In the genomic region with DNA sequence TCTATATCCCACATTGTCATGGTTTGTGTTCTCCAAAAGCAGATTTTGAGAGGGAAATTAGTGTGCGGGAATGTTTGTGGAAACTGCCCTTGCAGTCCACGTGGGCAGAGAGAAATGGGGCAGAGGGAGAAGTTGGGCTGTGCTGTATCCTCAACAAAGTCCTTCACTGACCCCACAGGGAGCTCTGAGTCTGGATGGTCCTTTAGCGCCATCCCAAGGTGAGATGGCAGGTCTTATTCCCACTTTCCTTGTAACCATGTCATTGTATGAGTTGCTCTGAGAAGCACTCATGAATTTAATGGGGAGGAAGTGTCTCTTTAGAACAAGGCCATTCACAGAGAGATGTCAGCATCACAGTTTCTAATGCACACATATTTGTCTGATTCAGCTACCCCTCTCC, we compare ENCODE assay signal across 27 cellular contexts.
"Had no signal": no experiment of that assay in that cellular context is flagged by ENCODE, and none has a peak within 500 bp of the region (broad histone marks: within the 10 kb centered on the region; RNA-seq: fewer than 3 reads in every experiment).

No MANE protein-coding gene starts in this region.

- H3K4me1 ChIP-seq: ascending aorta had no signal

- DNase-seq: activated CD4-positive, alpha-beta T cell treated with anti-CD3 and anti-CD28 coated beads, Interleukin-2, amount 10 ng/mL, durations not matched to agents 24 days and 14 days; activated CD4-positive, alpha-beta T cell treated with anti-CD3 and anti-CD28 coated beads, Interleukin-2, amount 50 U/mL, for 4 hours; activated CD8-positive, alpha-beta T cell treated with anti-CD3 and anti-CD28 coated beads for 36 hours; activated gamma-delta T cell; activated naive CD4-positive, alpha-beta T cell treated with Interleukin-2 at 50 U/mL for 16 hours; activated naive CD8-positive, alpha-beta T cell treated with anti-CD3 and anti-CD28 coated beads, Interleukin-2, amount 10 ng/mL, durations not matched to agents 7 days and 5 days; activated T-cell treated with anti-CD3 and anti-CD28 coated beads, Interleukin-2, amount 50 U/mL, for 1 hour; activated T-cell treated with anti-CD3 and anti-CD28 coated beads, Interleukin-2, amount 50 U/mL, for 72 hours; amygdala; NCI-H1105; NCI-H1436; NCI-H1694; NCI-H1930; NCI-H2081 treated with DMSO at 0.1 percent for 48 hours; NCI-H226; NCI-H446 treated with DMSO at 0.1 percent for 48 hours; NCI-H524; SIG-M5; SW 1271; T1000; WERI-Rb-1 had no signal

- H3K27ac ChIP-seq: ascending aorta, cardiac muscle cell, WERI-Rb-1 had no signal

- H3K4me1 Mint-ChIP-seq: activated CD4-positive, alpha-beta T cell treated with anti-CD3 and anti-CD28 coated beads, Interleukin-2, amount 10 ng/mL, durations not matched to agents 24 days and 14 days; activated naive CD4-positive, alpha-beta T cell treated with anti-CD3 and anti-CD28 coated beads, Interleukin-2, amount 50 U/mL, for 24 hours had no signal

- H3K27ac Mint-ChIP-seq: activated CD4-positive, alpha-beta T cell treated with anti-CD3 and anti-CD28 coated beads, Interleukin-2, amount 10 ng/mL, durations not matched to agents 24 days and 14 days; activated CD8-positive, alpha-beta T cell treated with anti-CD3 and anti-CD28 coated beads for 36 hours; activated naive CD4-positive, alpha-beta T cell treated with anti-CD3 and anti-CD28 coated beads, Interleukin-2, amount 50 U/mL, for 24 hours; activated naive CD8-positive, alpha-beta T cell treated with anti-CD3 and anti-CD28 coated beads, Interleukin-2, amount 10 ng/mL, durations not matched to agents 7 days and 5 days; activated T-cell treated with anti-CD3 and anti-CD28 coated beads, Interleukin-2, amount 50 U/mL, for 72 hours; activated T-helper 2 cell treated with anti-CD3 and anti-CD28 coated beads, Interferon-gamma antibody, Interleukin-2, Interleukin-4, amounts not matched to agents 10 μg/mL and 5 μg/mL and 100 μg/mL, durations not matched to agents 14 hours and 24 hours and 36 hours had no signal

- H3K9me3 ChIP-seq: ascending aorta had no signal

- H3K9me3 Mint-ChIP-seq: activated CD4-positive, alpha-beta T cell treated with anti-CD3 and anti-CD28 coated beads, Interleukin-2, amount 10 ng/mL, durations not matched to agents 24 days and 14 days; activated CD8-positive, alpha-beta T cell treated with anti-CD3 and anti-CD28 coated beads for 36 hours; activated naive CD4-positive, alpha-beta T cell treated with anti-CD3 and anti-CD28 coated beads, Interleukin-2, amount 50 U/mL, for 24 hours; activated naive CD8-positive, alpha-beta T cell treated with anti-CD3 and anti-CD28 coated beads, Interleukin-2, amount 10 ng/mL, durations not matched to agents 7 days and 5 days; activated T-cell treated with anti-CD3 and anti-CD28 coated beads, Interleukin-2, amount 50 U/mL, for 72 hours; activated T-helper 2 cell treated with anti-CD3 and anti-CD28 coated beads, Interferon-gamma antibody, Interleukin-2, Interleukin-4, amounts not matched to agents 10 μg/mL and 5 μg/mL and 100 μg/mL, durations not matched to agents 14 hours and 24 hours and 36 hours had no signal

- H3K36me3 ChIP-seq: ascending aorta, cardiac muscle cell, WERI-Rb-1 had no signal

- H3K36me3 Mint-ChIP-seq: activated naive CD4-positive, alpha-beta T cell treated with anti-CD3 and anti-CD28 coated beads, Interleukin-2, amount 50 U/mL, for 24 hours; activated naive CD8-positive, alpha-beta T cell treated with anti-CD3 and anti-CD28 coated beads, Interleukin-2, amount 10 ng/mL, durations not matched to agents 7 days and 5 days had no signal

- H3K4me3 ChIP-seq: ascending aorta, cardiac muscle cell, K562 had no signal

- H3K4me3 Mint-ChIP-seq: activated CD4-positive, alpha-beta T cell treated with anti-CD3 and anti-CD28 coated beads, Interleukin-2, amount 10 ng/mL, durations not matched to agents 24 days and 14 days; activated CD8-positive, alpha-beta T cell treated with anti-CD3 and anti-CD28 coated beads for 36 hours; activated naive CD4-positive, alpha-beta T cell treated with anti-CD3 and anti-CD28 coated beads, Interleukin-2, amount 50 U/mL, for 24 hours; activated naive CD8-positive, alpha-beta T cell treated with anti-CD3 and anti-CD28 coated beads, Interleukin-2, amount 10 ng/mL, durations not matched to agents 7 days and 5 days; activated T-cell treated with anti-CD3 and anti-CD28 coated beads, Interleukin-2, amount 50 U/mL, for 72 hours had no signal

- ATAC-seq: activated CD8-positive, alpha-beta T cell treated with anti-CD3 and anti-CD28 coated beads for 36 hours; activated T-cell treated with anti-CD3 and anti-CD28 coated beads, Interleukin-2, amount 50 U/mL, for 72 hours; K562; Panc1 had no signal

- H3K27me3 ChIP-seq: ascending aorta had no signal
